ENCODE assay signal across 24 cellular contexts in genomic region chr15:68986292-68986691, GRCh38. TPM values are rescaled to one million over a fixed set of nuclear protein-coding genes. Genes with fewer than 3 reads are reported as not detected.
"Had no signal": no experiment of that assay in that cellular context is flagged by ENCODE, and none has a peak within 500 bp of the region (broad histone marks: within the 10 kb centered on the region; RNA-seq: fewer than 3 reads in every experiment).

No MANE protein-coding gene starts in this region.

- H2AFZ ChIP-seq: hepatocyte had no signal

- H3K36me3 ChIP-seq: gastroesophageal sphincter, neutrophil, right lobe of liver, transverse colon had no signal

- FAIRE-seq: endothelial cell of umbilical vein, keratinocyte had no signal

- H3K4me3 ChIP-seq: gastroesophageal sphincter, hepatocyte, right lobe of liver, transverse colon had no signal

- H3K27ac ChIP-seq: gastroesophageal sphincter, hepatocyte, neutrophil, right lobe of liver, transverse colon had no signal

- H3K4me1 ChIP-seq: gastroesophageal sphincter, right lobe of liver, transverse colon had no signal

- H3K4me2 ChIP-seq: hepatocyte had no signal

- H3K27me3 ChIP-seq: hepatocyte, right lobe of liver had no signal

- DNase-seq: activated CD4-positive, alpha-beta T cell treated with anti-CD3 and anti-CD28 coated beads for 36 hours; activated CD4-positive, CD25-positive, alpha-beta regulatory T cell; activated CD8-positive, alpha-beta memory T cell treated with anti-CD3 and anti-CD28 coated beads, Interleukin-2, amount 10 ng/mL, durations not matched to agents 7 days and 5 days; activated CD8-positive, alpha-beta T cell treated with anti-CD3 and anti-CD28 coated beads, Interleukin-2, amount 10 ng/mL, durations not matched to agents 7 days and 5 days; activated naive CD8-positive, alpha-beta T cell treated with anti-CD3 and anti-CD28 coated beads, Interleukin-2, amount 50 U/mL, for 24 hours; activated T-cell treated with anti-CD3 and anti-CD28 coated beads, Interleukin-2, amount 50 U/mL, for 48 hours; amygdala; central memory CD4-positive, alpha-beta T cell; left colon; naive B cell; nephron progenitor cell; right lobe of liver; stimulated activated CD4-positive, alpha-beta T cell treated with anti-CD3 and anti-CD28 coated beads, Interleukin-2, amount 100 ng/mL, for 48 hours; stimulated activated naive CD4-positive, alpha-beta T cell treated with Interleukin-2 at 50 U/mL for 16 hours; transverse colon had no signal

- H3K79me2 ChIP-seq: hepatocyte had no signal

- H3K9me3 ChIP-seq: gastroesophageal sphincter, neutrophil, right lobe of liver, transverse colon had no signal

- ATAC-seq: activated CD4-positive, alpha-beta T cell treated with anti-CD3 and anti-CD28 coated beads for 36 hours; activated CD8-positive, alpha-beta memory T cell treated with anti-CD3 and anti-CD28 coated beads, Interleukin-2, amount 10 ng/mL, durations not matched to agents 7 days and 5 days; activated CD8-positive, alpha-beta T cell treated with anti-CD3 and anti-CD28 coated beads, Interleukin-2, amount 10 ng/mL, durations not matched to agents 7 days and 5 days; activated naive CD8-positive, alpha-beta T cell treated with anti-CD3 and anti-CD28 coated beads, Interleukin-2, amount 50 U/mL, for 24 hours; gastroesophageal sphincter; left colon; right lobe of liver had no signal

RNA-seq across cellular contexts. Expression of gene NOX5, which starts 28.2 kb away (rescaled TPM):
- total RNA-seq: activated CD4-positive, alpha-beta T cell treated with anti-CD3 and anti-CD28 coated beads for 36 hours; activated CD8-positive, alpha-beta T cell treated with anti-CD3 and anti-CD28 coated beads, Interleukin-2, amount 10 ng/mL, durations not matched to agents 7 days and 5 days; activated T-helper 2 cell treated with anti-CD3 and anti-CD28 coated beads, Interferon-gamma antibody, Interleukin-2, Interleukin-4, amounts not matched to agents 10 μg/mL and 5 μg/mL and 100 μg/mL, durations not matched to agents 14 hours and 24 hours and 36 hours; endothelial cell of umbilical vein; osteocyte; temporal lobe had no signal
- polyA plus RNA-seq: hepatocyte had no signal

RNA-seq across cellular contexts. Expression of gene SPESP1, which starts 56.0 kb away (rescaled TPM):
- total RNA-seq: activated CD8-positive, alpha-beta T cell treated with anti-CD3 and anti-CD28 coated beads, Interleukin-2, amount 10 ng/mL, durations not matched to agents 7 days and 5 days; hepatocyte; mesothelial cell of epicardium; osteocyte had no signal
- polyA plus RNA-seq: hepatocyte had no signal
